In genomic region chr22:38819387-38819940, GRCh38 we compare ENCODE assay signal across 18 cellular contexts. TPM values are rescaled to one million over a fixed set of nuclear protein-coding genes. Genes with fewer than 3 reads are reported as not detected.
DNase-seq lines count a peak whose midpoint lies in the region; ATAC-seq, FAIRE-seq and TF ChIP-seq lines count a peak whose summit lies in the region.
"Had no signal": no experiment of that assay in that cellular context is flagged by ENCODE, and none has a peak within 500 bp of the region (broad histone marks: within the 10 kb centered on the region; RNA-seq: fewer than 3 reads in every experiment).

No MANE protein-coding gene starts in this region.

- ATAC-seq in HepG2 (no peak), right lobe of liver (no peak), HG02623 (IDR thresholded peaks at IDR 0.05; ENCODE audit: unreplicated experiment) (no peak)
- ATAC-seq: GM12878, K562 had no signal

- H3K79me2 ChIP-seq in HepG2 (ENCODE audit: insufficient read depth, low read length) (no peaks in the 10 kb centered on the region), osteoblast (ENCODE audit: insufficient read depth, low read length) (no peaks in the 10 kb centered on the region)

- WGBS in HepG2 (ENCODE audit: low lambda C conversion rate), result 43% methylated on average over 5 of the region's 10 CpGs
- 33% methylated on average over 2 of the region's 10 CpGs for WGBS in right lobe of liver (ENCODE audit: insufficient coverage, low coverage, low lambda C conversion rate, missing lambda C conversion rate)

- no peak for TF ChIP-seq RAD21 in HepG2 (CRISPR knock-in tag; IDR thresholded peaks at IDR 0.05)

- no peak overlapping the region for H3K4me3 ChIP-seq in HepG2 (replicated peaks in 1 of 3; ENCODE audit: insufficient read depth in 1 of 3, low read depth in 2 of 3, low read length in 3 of 3)
- H3K4me3 ChIP-seq in right lobe of liver, result no peak overlapping the region
- H3K4me3 ChIP-seq in osteoblast (ENCODE audit: insufficient read depth, low read length), result no peak overlapping the region
- H3K4me3 ChIP-seq: BLaER1 treated with 17β-estradiol and CSF1 and Interleukin-3, amounts not matched to agents 10 nM and 100 nM; GM12878; HAP-1; K562 had no signal

- TSS peak; percentile 39 for BruUV-seq in HepG2 (replicated peaks; lab: Mats Ljungman, UMichigan)

- H3K27me3 ChIP-seq in HepG2 (ENCODE audit: control insufficient read depth in 1 of 2, insufficient read depth in 2 of 2, low read length in 2 of 2) (no peaks in the 10 kb centered on the region), right lobe of liver (no peaks in the 10 kb centered on the region), osteoblast (ENCODE audit: insufficient read depth, low read length) (no peaks in the 10 kb centered on the region)
- H3K27me3 ChIP-seq: BLaER1 treated with 17β-estradiol and CSF1 and Interleukin-3, amounts not matched to agents 10 nM and 100 nM had no signal

- intact Hi-C loops in HepG2 (cut with micrococcal nuclease; ENCODE audit: unreplicated experiment) (no loop called here), right lobe of liver (cut with DNase I) (no loop called here)

- CTCF ChIA-PET in HepG2 (lab: Yijun Ruan, JAX; ENCODE audit: low intra/inter-chr PET ratio, low total read pairs), result no interaction called here

- H3K4me1 ChIP-seq in HepG2 (ENCODE audit: insufficient read depth, low read length) (no peaks in the 10 kb centered on the region), right lobe of liver (no peaks in the 10 kb centered on the region), osteoblast (ENCODE audit: insufficient read depth, low read length) (no peaks in the 10 kb centered on the region)
- H3K4me1 ChIP-seq: HAP-1 had no signal

- H3K9ac ChIP-seq in HepG2 (ENCODE audit: insufficient read depth, low read depth, low read length), result no peak overlapping the region
- H3K9ac ChIP-seq: BLaER1 treated with 17β-estradiol and CSF1 and Interleukin-3, amounts not matched to agents 10 nM and 100 nM had no signal

- no peak for DNase-seq in HepG2 (ENCODE audit: low spot score)
- no peak for DNase-seq in right lobe of liver
- DNase-seq in cerebellum (ENCODE audit: low spot score), result peak; percentile 34
- DNase-seq in osteoblast (ENCODE audit: insufficient read length, low spot score, missing footprints), result peak; percentile 61
- DNase-seq in activated gamma-delta T cell (lab: John Stamatoyannopoulos, UW), result no peak
- no peak for DNase-seq in cortex of kidney (lab: John Stamatoyannopoulos, UW)
- no peak for DNase-seq in NCI-H2196 treated with DMSO at 0.1 percent for 48 hours (lab: John Stamatoyannopoulos, UW; ENCODE audit: unreplicated experiment)
- DNase-seq: CD4-positive, CD25-positive, alpha-beta regulatory T cell; GOT3; HFFc6 had no signal

- in situ Hi-C loops in HepG2 (cut with HindIII; ENCODE audit: extremely low pct_ligation_motif_present, low pct_unique_long_range_greater_than_20kb), result no loop called here

- no peaks in the 10 kb centered on the region for H3K36me3 ChIP-seq in HepG2 (replicated peaks in 1 of 2; ENCODE audit: control insufficient read depth in 1 of 2, insufficient read depth in 2 of 2, low read length in 2 of 2)
- no peaks in the 10 kb centered on the region for H3K36me3 ChIP-seq in right lobe of liver
- H3K36me3 ChIP-seq in osteoblast (ENCODE audit: insufficient read depth, low read length), result no peaks in the 10 kb centered on the region
- H3K36me3 ChIP-seq: HAP-1 had no signal

- FAIRE-seq in HepG2 (lab: Jason Lieb, UNC), result no peak
- FAIRE-seq: GM12878, GM18507, HTR-8/SVneo, K562 had no signal

- no peaks in the 10 kb centered on the region for H3K9me3 ChIP-seq in HepG2 (ENCODE audit: low read length)
- no peaks in the 10 kb centered on the region for H3K9me3 ChIP-seq in right lobe of liver
- no peaks in the 10 kb centered on the region for H3K9me3 ChIP-seq in osteoblast (ENCODE audit: low read depth, low read length)
- H3K9me3 ChIP-seq: BLaER1 treated with 17β-estradiol and CSF1 and Interleukin-3, amounts not matched to agents 10 nM and 100 nM; HAP-1 had no signal

- H2AFZ ChIP-seq in HepG2 (ENCODE audit: low read length) (no peak overlapping the region), osteoblast (ENCODE audit: low read length) (no peak overlapping the region)

- H3K4me2 ChIP-seq in HepG2 (ENCODE audit: low read depth, low read length) (no peak overlapping the region), osteoblast (ENCODE audit: insufficient read depth, low read length) (no peak overlapping the region)
- H3K4me2 ChIP-seq: BLaER1 treated with 17β-estradiol and CSF1 and Interleukin-3, amounts not matched to agents 10 nM and 100 nM had no signal

- no peak overlapping the region for H3K27ac ChIP-seq in HepG2 (ENCODE audit: extremely low read length, insufficient read depth, low read length)
- H3K27ac ChIP-seq in right lobe of liver, result no peak overlapping the region
- H3K27ac ChIP-seq in osteoblast (ENCODE audit: low read depth, low read length), result no peak overlapping the region
- H3K27ac ChIP-seq: 22Rv1; BLaER1 treated with 17β-estradiol and CSF1 and Interleukin-3, amounts not matched to agents 10 nM and 100 nM had no signal

- TF ChIP-seq POLR2A in HepG2 (IDR thresholded peaks at IDR 0.05; ENCODE audit: insufficient read depth in 1 of 2, low read depth in 2 of 2, low read length in 2 of 2) (no peak), right lobe of liver (IDR thresholded peaks at IDR 0.05) (no peak)

- no peak for TF ChIP-seq EP300 in HepG2 (IDR thresholded peaks at IDR 0.05; ENCODE audit: low read depth in 2 of 2, low read length in 2 of 2)
- TF ChIP-seq EP300 in HepG2 (CRISPR knock-in tag; IDR thresholded peaks at IDR 0.05; ENCODE audit: borderline replicate concordance), result no peak

- H4K20me1 ChIP-seq in HepG2 (ENCODE audit: insufficient read depth, low read length) (no peaks in the 10 kb centered on the region), osteoblast (ENCODE audit: insufficient read depth, low read length) (no peaks in the 10 kb centered on the region)

- no peak for TF ChIP-seq CTCF in HepG2 (CRISPR knock-in tag; IDR thresholded peaks at IDR 0.05)
- no peak for TF ChIP-seq CTCF in right lobe of liver (IDR thresholded peaks at IDR 0.05)
- TF ChIP-seq CTCF in osteoblast (IDR thresholded peaks at IDR 0.05; ENCODE audit: extremely low read depth, low read depth, low read length), result no peak

- POLR2A ChIA-PET in HepG2 (lab: Yijun Ruan, JAX), result no interaction called here

RNA-seq across cellular contexts. Expression of gene NPTXR, which starts 24.4 kb away (rescaled TPM):
- total RNA-seq in HepG2 (2016; rRNA removed; fragmentation: Illumina TruSeq; extraction: Trizol), result 2.5 and 2.6 TPM in 2 replicates
- total RNA-seq in HepG2 (2016; cell fraction: cytosol; rRNA removed; fragmentation: Illumina TruSeq; extraction: Trizol; ENCODE audit: low read depth), result 0.44 and 0.51 TPM in 2 replicates
- 2.1 and 2.5 TPM in 2 replicates for total RNA-seq in HepG2 (2016; cell fraction: insoluble cytoplasmic fraction; rRNA removed; fragmentation: Illumina TruSeq; extraction: Trizol)
- total RNA-seq in HepG2 (2016; cell fraction: membrane; rRNA removed; fragmentation: Illumina TruSeq; extraction: Trizol), result 2.4 TPM in 2 replicates
- 5.7 and 7.1 TPM in 2 replicates for total RNA-seq in HepG2 (2016; cell fraction: nucleus; rRNA removed; fragmentation: Illumina TruSeq; extraction: Trizol)
- 4.8 and 6.7 TPM in 2 replicates for polyA plus RNA-seq in HepG2 (2011; rRNA removed)
- polyA plus RNA-seq in HepG2 (2011; cell fraction: cytosol; rRNA removed), result 4.4 and 4.7 TPM in 2 replicates
- polyA plus RNA-seq in HepG2 (2011; cell fraction: nucleus; rRNA removed), result 7.5 and 8.6 TPM in 2 replicates
- polyA plus RNA-seq in HepG2 (2012), result 13.2 and 13.3 TPM in 2 replicates
- polyA plus RNA-seq in HepG2 (2016; cell fraction: cytosol; fragmentation: Illumina TruSeq; extraction: Trizol; ENCODE audit: low read depth), result 0.61 and 0.71 TPM in 2 replicates
- polyA plus RNA-seq in HepG2 (2016; cell fraction: insoluble cytoplasmic fraction; fragmentation: Illumina TruSeq; extraction: Trizol; ENCODE audit: low read depth), result 3.2 and 4.5 TPM in 2 replicates
- polyA plus RNA-seq in HepG2 (2016; cell fraction: membrane; fragmentation: Illumina TruSeq; extraction: Trizol; ENCODE audit: low read depth), result 1.6 and 1.8 TPM in 2 replicates
- 13.4 and 14.4 TPM in 2 replicates for polyA plus RNA-seq in HepG2 (2016; cell fraction: nucleus; fragmentation: Illumina TruSeq; extraction: Trizol; ENCODE audit: insufficient read depth, low read depth)
- polyA minus RNA-seq in HepG2 (2011; rRNA and poly(A)+ RNA removed; ENCODE audit: low replicate concordance), result 2.5 and 11.6 TPM in 2 replicates
- polyA minus RNA-seq in HepG2 (2011; cell fraction: cytosol; rRNA and poly(A)+ RNA removed), result 6.9 and 7.3 TPM in 2 replicates
- polyA minus RNA-seq in HepG2 (2011; cell fraction: nucleus; rRNA and poly(A)+ RNA removed), result 2.4 and 3.4 TPM in 2 replicates
- total RNA-seq in right lobe of liver, result under 1 TPM; 0.18 to 0.68 (median 0.28) TPM
- 8.7 TPM for total RNA-seq in cerebellum
- 0.72 and 1.5 TPM in 2 replicates for total RNA-seq in osteoblast

RNA-seq across cellular contexts. Expression of gene DNAL4, which starts 25.5 kb away (rescaled TPM):
- total RNA-seq in HepG2 (2016; rRNA removed; fragmentation: Illumina TruSeq; extraction: Trizol) (8.0 and 8.8 TPM in 2 replicates), right lobe of liver (1 to 10 TPM; 2.0 to 6.2 (median 5.1) TPM), cerebellum (10.7 TPM), osteoblast (15.9 and 17.0 TPM in 2 replicates)
- total RNA-seq in HepG2 (2016; cell fraction: cytosol; rRNA removed; fragmentation: Illumina TruSeq; extraction: Trizol; ENCODE audit: low read depth), result 8.4 and 10.6 TPM in 2 replicates
- 7.8 and 8.3 TPM in 2 replicates for total RNA-seq in HepG2 (2016; cell fraction: insoluble cytoplasmic fraction; rRNA removed; fragmentation: Illumina TruSeq; extraction: Trizol)
- 15.9 and 18.1 TPM in 2 replicates for total RNA-seq in HepG2 (2016; cell fraction: membrane; rRNA removed; fragmentation: Illumina TruSeq; extraction: Trizol)
- total RNA-seq in HepG2 (2016; cell fraction: nucleus; rRNA removed; fragmentation: Illumina TruSeq; extraction: Trizol), result 3.2 and 3.8 TPM in 2 replicates
- 9.0 and 10.7 TPM in 2 replicates for polyA plus RNA-seq in HepG2 (2011; rRNA removed)
- 11.6 and 14.0 TPM in 2 replicates for polyA plus RNA-seq in HepG2 (2011; cell fraction: cytosol; rRNA removed)
- polyA plus RNA-seq in HepG2 (2011; cell fraction: nucleus; rRNA removed), result 6.6 and 8.0 TPM in 2 replicates
- polyA plus RNA-seq in HepG2 (2012), result 4.6 and 5.9 TPM in 2 replicates
- 10.5 and 11.9 TPM in 2 replicates for polyA plus RNA-seq in HepG2 (2016; cell fraction: cytosol; fragmentation: Illumina TruSeq; extraction: Trizol; ENCODE audit: low read depth)
- 7.7 and 9.2 TPM in 2 replicates for polyA plus RNA-seq in HepG2 (2016; cell fraction: insoluble cytoplasmic fraction; fragmentation: Illumina TruSeq; extraction: Trizol; ENCODE audit: low read depth)
- 13.7 and 14.4 TPM in 2 replicates for polyA plus RNA-seq in HepG2 (2016; cell fraction: membrane; fragmentation: Illumina TruSeq; extraction: Trizol; ENCODE audit: low read depth)
- 5.5 and 8.1 TPM in 2 replicates for polyA plus RNA-seq in HepG2 (2016; cell fraction: nucleus; fragmentation: Illumina TruSeq; extraction: Trizol; ENCODE audit: insufficient read depth, low read depth)
- polyA minus RNA-seq in HepG2 (2011; rRNA and poly(A)+ RNA removed; ENCODE audit: low replicate concordance), result 6.9 and 10.7 TPM in 2 replicates
- polyA minus RNA-seq in HepG2 (2011; cell fraction: cytosol; rRNA and poly(A)+ RNA removed), result 1.5 and 2.4 TPM in 2 replicates
- polyA minus RNA-seq in HepG2 (2011; cell fraction: nucleus; rRNA and poly(A)+ RNA removed), result 1.0 and 1.5 TPM in 2 replicates

RNA-seq across cellular contexts. Expression of gene CBX6, which starts 52.6 kb away (rescaled TPM):
- total RNA-seq in HepG2 (2016; rRNA removed; fragmentation: Illumina TruSeq; extraction: Trizol) (4.7 and 6.5 TPM in 2 replicates), right lobe of liver (10 to 100 TPM in 4 of 6 experiments, 1 to 10 TPM in 2; 7.8 to 22.5 (median 12.1) TPM), cerebellum (27.4 TPM), osteoblast (58.6 and 59.5 TPM in 2 replicates)
- 0.51 and 0.79 TPM in 2 replicates for total RNA-seq in HepG2 (2016; cell fraction: cytosol; rRNA removed; fragmentation: Illumina TruSeq; extraction: Trizol; ENCODE audit: low read depth)
- total RNA-seq in HepG2 (2016; cell fraction: insoluble cytoplasmic fraction; rRNA removed; fragmentation: Illumina TruSeq; extraction: Trizol), result 4.0 and 6.6 TPM in 2 replicates
- 2.0 TPM in 2 replicates for total RNA-seq in HepG2 (2016; cell fraction: membrane; rRNA removed; fragmentation: Illumina TruSeq; extraction: Trizol)
- 7.6 and 8.9 TPM in 2 replicates for total RNA-seq in HepG2 (2016; cell fraction: nucleus; rRNA removed; fragmentation: Illumina TruSeq; extraction: Trizol)
- 1.7 and 2.6 TPM in 2 replicates for polyA plus RNA-seq in HepG2 (2011; rRNA removed)
- 1.2 and 1.3 TPM in 2 replicates for polyA plus RNA-seq in HepG2 (2011; cell fraction: cytosol; rRNA removed)
- polyA plus RNA-seq in HepG2 (2011; cell fraction: nucleus; rRNA removed), result 13.0 and 15.1 TPM in 2 replicates
- polyA plus RNA-seq in HepG2 (2012), result 4.0 and 5.0 TPM in 2 replicates
- polyA plus RNA-seq in HepG2 (2016; cell fraction: cytosol; fragmentation: Illumina TruSeq; extraction: Trizol; ENCODE audit: low read depth), result 0.35 and 0.47 TPM in 2 replicates
- polyA plus RNA-seq in HepG2 (2016; cell fraction: insoluble cytoplasmic fraction; fragmentation: Illumina TruSeq; extraction: Trizol; ENCODE audit: low read depth), result 3.9 and 4.7 TPM in 2 replicates
- 0.98 and 1.0 TPM in 2 replicates for polyA plus RNA-seq in HepG2 (2016; cell fraction: membrane; fragmentation: Illumina TruSeq; extraction: Trizol; ENCODE audit: low read depth)
- polyA plus RNA-seq in HepG2 (2016; cell fraction: nucleus; fragmentation: Illumina TruSeq; extraction: Trizol; ENCODE audit: insufficient read depth, low read depth), result 13.0 and 13.1 TPM in 2 replicates
- polyA minus RNA-seq in HepG2 (2011; rRNA and poly(A)+ RNA removed; ENCODE audit: low replicate concordance), result 8.8 and 30.1 TPM in 2 replicates
- 5.5 and 5.9 TPM in 2 replicates for polyA minus RNA-seq in HepG2 (2011; cell fraction: cytosol; rRNA and poly(A)+ RNA removed)
- 9.9 and 16.2 TPM in 2 replicates for polyA minus RNA-seq in HepG2 (2011; cell fraction: nucleus; rRNA and poly(A)+ RNA removed)

Comparison
In these comparisons a context has a peak if more than half of its experiments do, and no peak if none do; other contexts are left out.
1. DNase-seq: peak in cerebellum (single experiment) and osteoblast (single experiment); none in HepG2 (single experiment), right lobe of liver (0 of 3), activated gamma-delta T cell (single experiment), cortex of kidney (single experiment) and NCI-H2196 treated with DMSO at 0.1 percent for 48 hours (single experiment).